In genomic region chr4:821631-822030, GRCh38 we compare ENCODE assay signal across 28 cellular contexts. TPM values are rescaled to one million over a fixed set of nuclear protein-coding genes. Genes with fewer than 3 reads are reported as not detected.
"Had no signal": no experiment of that assay in that cellular context is flagged by ENCODE, and none has a peak within 500 bp of the region (broad histone marks: within the 10 kb centered on the region; RNA-seq: fewer than 3 reads in every experiment).

No MANE protein-coding gene starts in this region.

- ATAC-seq: activated CD4-positive, CD25-positive, alpha-beta regulatory T cell treated with anti-CD3 and anti-CD28 coated beads, Interleukin-2, amount 50 U/mL, for 24 hours; activated CD8-positive, alpha-beta T cell treated with anti-CD3 and anti-CD28 coated beads for 36 hours; activated T-cell treated with anti-CD3 and anti-CD28 coated beads, Interleukin-2, amount 50 U/mL, for 72 hours; Panc1; SK-N-SH treated with all-trans-retinoic acid at 6 μM for 48 hours had no signal

- H3K4me1 ChIP-seq: SJSA1 had no signal

- H3K27ac ChIP-seq: breast epithelium, SJSA1 had no signal

- H3K4me1 Mint-ChIP-seq: activated naive CD4-positive, alpha-beta T cell treated with anti-CD3 and anti-CD28 coated beads, Interleukin-2, amount 50 U/mL, for 24 hours had no signal

- H3K4me3 ChIP-seq: breast epithelium, SJSA1 had no signal

- DNase-seq: activated CD4-positive, alpha-beta T cell treated with anti-CD3 and anti-CD28 coated beads for 4 hours; activated CD8-positive, alpha-beta memory T cell treated with anti-CD3 and anti-CD28 coated beads, Interleukin-2, amount 50 U/mL, for 4 hours; activated CD8-positive, alpha-beta T cell treated with anti-CD3 and anti-CD28 coated beads for 36 hours; activated naive CD4-positive, alpha-beta T cell; activated T-cell treated with anti-CD3 and anti-CD28 coated beads, Interleukin-2, amount 50 U/mL, for 72 hours; central memory CD4-positive, alpha-beta T cell; KG1; NCI-H1048; NCI-H146; NCI-H1930; NCI-H2171; NCI-H2227 treated with DMSO at 0.1 percent for 48 hours; NCI-H446 treated with DMSO at 0.1 percent for 48 hours; NCI-H524 treated with DMSO at 0.1 percent for 48 hours; NCI-H774; OCI-M1; RPMI8226; SHP77; SW 1271 had no signal

- H3K9me3 ChIP-seq: SJSA1 had no signal

- H3K9me3 Mint-ChIP-seq: activated CD8-positive, alpha-beta T cell treated with anti-CD3 and anti-CD28 coated beads for 36 hours; activated naive CD4-positive, alpha-beta T cell treated with anti-CD3 and anti-CD28 coated beads, Interleukin-2, amount 50 U/mL, for 24 hours; activated T-cell treated with anti-CD3 and anti-CD28 coated beads, Interleukin-2, amount 50 U/mL, for 72 hours; activated T-helper 2 cell treated with anti-CD3 and anti-CD28 coated beads, Interferon-gamma antibody, Interleukin-2, Interleukin-4, amounts not matched to agents 10 μg/mL and 5 μg/mL and 100 μg/mL, durations not matched to agents 14 hours and 24 hours and 36 hours had no signal

- H3K4me3 Mint-ChIP-seq: activated CD8-positive, alpha-beta T cell treated with anti-CD3 and anti-CD28 coated beads for 36 hours; activated naive CD4-positive, alpha-beta T cell treated with anti-CD3 and anti-CD28 coated beads, Interleukin-2, amount 50 U/mL, for 24 hours; activated T-cell treated with anti-CD3 and anti-CD28 coated beads, Interleukin-2, amount 50 U/mL, for 72 hours had no signal

- H3K27ac Mint-ChIP-seq: activated CD8-positive, alpha-beta T cell treated with anti-CD3 and anti-CD28 coated beads for 36 hours; activated naive CD4-positive, alpha-beta T cell treated with anti-CD3 and anti-CD28 coated beads, Interleukin-2, amount 50 U/mL, for 24 hours; activated T-cell treated with anti-CD3 and anti-CD28 coated beads, Interleukin-2, amount 50 U/mL, for 72 hours; activated T-helper 2 cell treated with anti-CD3 and anti-CD28 coated beads, Interferon-gamma antibody, Interleukin-2, Interleukin-4, amounts not matched to agents 10 μg/mL and 5 μg/mL and 100 μg/mL, durations not matched to agents 14 hours and 24 hours and 36 hours had no signal

- H3K36me3 ChIP-seq: breast epithelium, SJSA1 had no signal

RNA-seq across cellular contexts. Expression of gene CPLX1, which starts 4.3 kb away (rescaled TPM):
- total RNA-seq: activated CD8-positive, alpha-beta T cell treated with anti-CD3 and anti-CD28 coated beads for 36 hours; LHCN-M2; M059J; SJSA1 had no signal
